8 cellular contexts compared by ENCODE assay signal in the genomic region with DNA sequence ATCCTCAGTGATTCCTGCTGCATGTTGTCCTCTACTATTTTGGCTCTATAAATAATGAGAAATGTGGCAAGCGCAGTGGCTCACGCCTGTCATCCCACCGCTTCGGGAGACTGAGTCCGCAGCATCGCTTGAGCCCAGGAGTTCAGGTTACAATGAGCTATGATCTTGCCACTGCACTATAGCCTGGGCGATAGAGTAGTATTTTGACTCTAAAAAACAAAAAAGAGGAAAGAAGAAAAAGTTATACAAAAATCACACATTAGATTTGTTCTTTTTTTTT. TPM values are rescaled to one million over a fixed set of nuclear protein-coding genes. Genes with fewer than 3 reads are reported as not detected.
A peak's percentile ranks its signal among the peaks of the same experiment; 100 is the strongest.
DNase-seq lines count a peak whose midpoint lies in the region; ATAC-seq, FAIRE-seq and TF ChIP-seq lines count a peak whose summit lies in the region.

No MANE protein-coding gene starts in this region.

- H3K4me1 ChIP-seq in duodenal mucosa (ENCODE audit: control insufficient read depth in 1 of 2, insufficient read depth in 2 of 2, low read length in 2 of 2) (peaks cover 20 to 34% of the 10 kb centered on the region in 2 donors), neuron (ENCODE audit: insufficient read depth, low read length) (peaks cover 8% of the 10 kb centered on the region)

- no peak for TF ChIP-seq CTCF in C4-2B (conservative IDR thresholded peaks at IDR 0.05)

- DNase-seq in NCI-H774 (lab: John Stamatoyannopoulos, UW): peak; percentile 47
- no peak for DNase-seq in NCI-H2081 (lab: John Stamatoyannopoulos, UW)
- no peak for DNase-seq in effector CD8-positive, alpha-beta T cell (lab: John Stamatoyannopoulos, UW)
- DNase-seq in frontal cortex (ENCODE audit: low spot score in 2 of 2): no peak

- peak overlapping the region; percentile 45 to 60 for H3K9ac ChIP-seq in duodenal mucosa (ENCODE audit: low read depth in 1 of 2, low read length in 2 of 2)

- H3K4me3 ChIP-seq in duodenal mucosa (ENCODE audit: low read depth in 1 of 2, low read length in 2 of 2) (peak overlapping the region; percentile 69 to 97), neuron (ENCODE audit: low read length) (no peak overlapping the region)

- H3K27me3 ChIP-seq in duodenal mucosa (ENCODE audit: control insufficient read depth in 1 of 2, insufficient read depth in 2 of 2, low read length in 2 of 2): no peaks in the 10 kb centered on the region
- no peaks in the 10 kb centered on the region for H3K27me3 ChIP-seq in neuron (ENCODE audit: insufficient read depth, low read length)

- FAIRE-seq in frontal cortex (lab: Jason Lieb, UNC): no peak

- H3K27ac ChIP-seq in C4-2B: peak overlapping the region; percentile 70
- peak overlapping the region; percentile 68 for H3K27ac ChIP-seq in duodenal mucosa (ENCODE audit: low read depth, low read length)

- H3K9me3 ChIP-seq in duodenal mucosa (ENCODE audit: control insufficient read depth in 1 of 2, low read length in 2 of 2) (no peaks in the 10 kb centered on the region), neuron (ENCODE audit: low read length) (peaks cover 2% of the 10 kb centered on the region)

- H2AFZ ChIP-seq in neuron (ENCODE audit: low read depth, low read length): peak overlapping the region; percentile 59

- no peak for ATAC-seq in HG02588 (IDR thresholded peaks at IDR 0.05; ENCODE audit: unreplicated experiment)

- H3K36me3 ChIP-seq in duodenal mucosa (ENCODE audit: control insufficient read depth in 1 of 2, insufficient read depth in 2 of 2, low read length in 2 of 2) (peaks cover 0 to 11% of the 10 kb centered on the region in 2 donors), neuron (ENCODE audit: insufficient read depth, low read length) (no peaks in the 10 kb centered on the region)

RNA-seq across cellular contexts. Expression of a gene that starts 0.8 kb away (rescaled TPM):
- 8.6 TPM for total RNA-seq in frontal cortex

RNA-seq across cellular contexts. Expression of a gene that starts 19.7 kb away (rescaled TPM):
- 26.5 TPM for total RNA-seq in frontal cortex

RNA-seq across cellular contexts. Expression of a gene that starts 39.8 kb away (rescaled TPM):
- 22.0 TPM for total RNA-seq in frontal cortex

RNA-seq across cellular contexts. Expression of a gene that starts 48.8 kb away (rescaled TPM):
- not detected for total RNA-seq in frontal cortex

RNA-seq across cellular contexts. Expression of a gene that starts 54.7 kb away (rescaled TPM):
- total RNA-seq in frontal cortex: 7.7 TPM
